1 cellular context compared by ENCODE assay signal in genomic region chr10:33153968-33154327, GRCh38.
TF ChIP-seq lines count a peak whose summit lies in the region.

No MANE protein-coding gene starts in this region.

TF ChIP-seq in HepG2, 621 proteins besides CTCF, POLR2A, EP300 and RAD21 (continued from another document):
- TF ChIP-seq ZNF770 (CRISPR knock-in tag; IDR thresholded peaks at IDR 0.05) (no peak), ZNF678 (CRISPR knock-in tag; IDR thresholded peaks at IDR 0.05) (no peak), AKAP8 (CRISPR knock-in tag; IDR thresholded peaks at IDR 0.05) (no peak), NR2C2 (CRISPR knock-in tag; IDR thresholded peaks at IDR 0.05; ENCODE audit: borderline replicate concordance) (no peak)
